8 cellular contexts compared by ENCODE assay signal in the genomic region with DNA sequence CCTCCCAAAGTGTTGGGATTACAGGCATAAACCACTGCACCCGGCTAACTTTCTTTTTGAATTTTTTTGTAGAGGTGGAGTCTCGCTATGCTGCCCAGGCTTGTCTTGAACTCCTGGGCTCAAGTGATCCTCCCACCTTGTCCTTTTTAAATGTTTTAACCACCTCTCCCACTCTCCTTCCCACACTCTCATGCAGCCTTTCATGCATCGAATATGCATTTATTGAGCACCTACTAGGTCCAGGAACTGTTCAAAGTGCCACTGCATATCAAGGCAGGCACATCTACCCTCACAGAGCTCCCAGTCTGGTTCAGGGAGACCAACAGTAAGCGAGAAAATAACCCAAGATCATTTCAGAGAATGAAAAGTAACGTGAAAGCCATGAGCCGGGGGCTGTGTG. TPM values are rescaled to one million over a fixed set of nuclear protein-coding genes. Genes with fewer than 3 reads are reported as not detected.
DNase-seq lines count a peak whose midpoint lies in the region; ATAC-seq, FAIRE-seq and TF ChIP-seq lines count a peak whose summit lies in the region.

No MANE protein-coding gene starts in this region.

- peak overlapping the region; percentile 75 for H3K4me2 ChIP-seq in mammary epithelial cell (ENCODE audit: insufficient read depth, low read depth, low read length)

- H3K4me3 Mint-ChIP-seq in HFFc6 = peak overlapping the region; percentile 87

- peaks cover 21% of the 10 kb centered on the region for H3K4me1 Mint-ChIP-seq in HFFc6 (ENCODE audit: low read depth)

- H3K27me3 ChIP-seq in mammary epithelial cell (ENCODE audit: insufficient read depth, low read length) (no peaks in the 10 kb centered on the region), muscle layer of duodenum (ENCODE audit: low read depth, low read length) (no peaks in the 10 kb centered on the region)

- peak overlapping the region; percentile 86 for H3K9ac ChIP-seq in mammary epithelial cell (ENCODE audit: insufficient read depth, low read length)

- 85% methylated on average over 6 of the region's 6 CpGs for WGBS in mammary epithelial cell (ENCODE audit: low coverage, missing lambda C conversion rate)

- peaks cover 5% of the 10 kb centered on the region; the same call in 1 of the 2 replicates for H3K36me3 Mint-ChIP-seq in HFFc6 (ENCODE audit: low read depth)

- no TSS peak for BruUV-seq in mammary epithelial cell (replicated peaks; lab: Mats Ljungman, UMichigan)

- H3K27ac Mint-ChIP-seq in HFFc6 = peak overlapping the region; percentile 70

- H3K27ac ChIP-seq in 22Rv1 = peak overlapping the region; percentile 63
- H3K27ac ChIP-seq in mammary epithelial cell (ENCODE audit: insufficient read depth, low read depth, low read length) = peak overlapping the region; percentile 81
- peak overlapping the region; percentile 96 for H3K27ac ChIP-seq in muscle layer of duodenum (ENCODE audit: low read length)

- H3K4me3 ChIP-seq in mammary epithelial cell (replicated peaks in 1 of 3; ENCODE audit: insufficient read depth in 1 of 3, low read depth in 2 of 3, low read length in 3 of 3) = peak overlapping the region; percentile 68 to 99 (median 90)
- H3K4me3 ChIP-seq in muscle layer of duodenum (ENCODE audit: low read depth in 1 of 2, low read length in 2 of 2) = peak overlapping the region; percentile 82 to 91

- intact Hi-C loops in mammary epithelial cell (cut with micrococcal nuclease) = no loop called here

- TF ChIP-seq POLR2A in H54 (IDR thresholded peaks at IDR 0.05; ENCODE audit: low read depth, low read length) = no peak

- DNase-seq in HFFc6 (no peak), mammary epithelial cell (no peak), KBM-7 (no peak), GM03348 (ENCODE audit: low spot score) (no peak), H54 (ENCODE audit: insufficient read length, low spot score) (no peak)

- dilution Hi-C loops in mammary epithelial cell (cut with HindIII; ENCODE audit: low sequenced_read_pairs) = loop anchor here (5.0 kb wide), 1 partner anchor 67 kb away; no protein-coding TSS in a partner anchor

- no peaks in the 10 kb centered on the region for H3K9me3 Mint-ChIP-seq in HFFc6

- H2AFZ ChIP-seq in mammary epithelial cell (ENCODE audit: low read depth, low read length) = no peak overlapping the region

- no peak for TF ChIP-seq CTCF in 22Rv1 (IDR thresholded peaks at IDR 0.05)
- no peak for TF ChIP-seq CTCF in HFFc6 (IDR thresholded peaks at IDR 0.05)
- TF ChIP-seq CTCF in mammary epithelial cell (conservative IDR thresholded peaks at IDR 0.05 in 1 of 2, IDR thresholded peaks at IDR 0.05 in 1 of 2; ENCODE audit: extremely low read depth in 1 of 2, insufficient read depth in 1 of 2, low read depth in 1 of 2, low read length in 2 of 2) = no peak

- no peaks in the 10 kb centered on the region for H3K27me3 Mint-ChIP-seq in HFFc6 (ENCODE audit: insufficient read depth)

- no peak for FAIRE-seq in H54 (lab: Jason Lieb, UNC)

- no peak for ATAC-seq in GM18867 (IDR thresholded peaks at IDR 0.05; ENCODE audit: unreplicated experiment)

- H3K9me3 ChIP-seq in mammary epithelial cell (replicated peaks; ENCODE audit: insufficient read depth, low read length) = no peaks in the 10 kb centered on the region
- H3K9me3 ChIP-seq in muscle layer of duodenum (ENCODE audit: control insufficient read depth in 1 of 2, low read length in 2 of 2) = no peaks in the 10 kb centered on the region

- H3K79me2 ChIP-seq in mammary epithelial cell (ENCODE audit: insufficient read depth, low read length) = peaks cover 55% of the 10 kb centered on the region

- H3K36me3 ChIP-seq in mammary epithelial cell (ENCODE audit: insufficient read depth, low read length) (no peaks in the 10 kb centered on the region), muscle layer of duodenum (ENCODE audit: control insufficient read depth in 1 of 2, insufficient read depth in 2 of 2, low read length in 2 of 2) (no peaks in the 10 kb centered on the region)

- no peaks in the 10 kb centered on the region for H4K20me1 ChIP-seq in mammary epithelial cell (ENCODE audit: insufficient read depth, low read length)

- H3K4me1 ChIP-seq in mammary epithelial cell (ENCODE audit: insufficient read depth, low read length) = peaks cover 7% of the 10 kb centered on the region
- H3K4me1 ChIP-seq in muscle layer of duodenum (ENCODE audit: control insufficient read depth in 1 of 2, insufficient read depth in 2 of 2, low read length in 2 of 2) = peaks cover 3 to 15% of the 10 kb centered on the region in 2 donors

- in situ Hi-C loops in mammary epithelial cell (cut with MboI; ENCODE audit: low sequenced_read_pairs in 2 of 2) = no loop called here
- in situ Hi-C loops in KBM-7 (cut with MboI; ENCODE audit: low pct_unique_long_range_greater_than_20kb, low sequenced_read_pairs) = no loop called here

- CTCF ChIA-PET in mammary epithelial cell (lab: Charles Lee; ENCODE audit: low non-redundant PET) = no interaction called here

RNA-seq across cellular contexts. Expression of gene TICAM1, which starts 1.2 kb away (rescaled TPM):
- 10 to 100 TPM; 16.4 to 21.6 (median 18.4) TPM for total RNA-seq in HFFc6 (2021; fragmentation: NEBNext Ultra II Directional; extraction: Animal tissue kit (Norgen Biotek cat#: 25700))
- total RNA-seq in mammary epithelial cell = 10 to 100 TPM in 1 of 2 donors, 1 to 10 TPM in 1; 4.0 to 33.3 TPM
- polyA plus RNA-seq in mammary epithelial cell = 2.0 TPM
- polyA minus RNA-seq in mammary epithelial cell = 8.9 TPM

RNA-seq across cellular contexts. Expression of gene PLIN3, which starts 37.1 kb away (rescaled TPM):
- 100 to 1,000 TPM; 250 to 300 (median 266) TPM for total RNA-seq in HFFc6 (2021; fragmentation: NEBNext Ultra II Directional; extraction: Animal tissue kit (Norgen Biotek cat#: 25700))
- total RNA-seq in mammary epithelial cell = 100 to 1,000 TPM in 1 of 2 donors, 10 to 100 TPM in 1; 89.4 to 147 TPM
- 140 TPM for polyA plus RNA-seq in mammary epithelial cell
- 43.4 TPM for polyA minus RNA-seq in mammary epithelial cell

RNA-seq across cellular contexts. Expression of gene FEM1A, which starts 38.8 kb away (rescaled TPM):
- 10 to 100 TPM in 1 of 6 experiments, 1 to 10 TPM in 5; 8.4 to 10.2 (median 9.0) TPM for total RNA-seq in HFFc6 (2021; fragmentation: NEBNext Ultra II Directional; extraction: Animal tissue kit (Norgen Biotek cat#: 25700))
- total RNA-seq in mammary epithelial cell = 10 to 100 TPM; 12.8 to 17.5 TPM
- polyA plus RNA-seq in mammary epithelial cell = 6.0 TPM
- polyA minus RNA-seq in mammary epithelial cell = 5.7 TPM
